14 cellular contexts compared by ENCODE assay signal in the genomic region with DNA sequence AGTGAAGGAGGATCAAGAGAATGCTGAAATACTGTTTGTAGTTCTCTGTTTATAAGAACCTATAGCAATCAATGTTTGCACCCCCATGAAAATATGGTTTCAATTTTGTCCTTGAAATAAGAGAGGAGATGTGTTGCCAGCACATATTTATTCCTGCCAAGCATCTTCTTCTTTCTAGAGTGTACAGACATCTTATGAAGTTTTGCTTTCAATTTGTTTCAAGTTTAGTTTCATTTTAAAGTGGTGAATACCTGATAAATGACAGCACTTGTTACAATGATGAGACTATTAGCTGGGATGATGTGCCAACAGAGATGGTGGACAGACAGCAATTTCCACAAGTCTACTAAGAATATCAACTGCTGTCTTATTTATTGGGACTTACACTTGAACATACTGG. TPM values are rescaled to one million over a fixed set of nuclear protein-coding genes. Genes with fewer than 3 reads are reported as not detected.
DNase-seq lines count a peak whose midpoint lies in the region; ATAC-seq and TF ChIP-seq lines count a peak whose summit lies in the region.
"Had no signal": no experiment of that assay in that cellular context is flagged by ENCODE, and none has a peak within 500 bp of the region (broad histone marks: within the 10 kb centered on the region; RNA-seq: fewer than 3 reads in every experiment).

No MANE protein-coding gene starts in this region.

- H3K4me3 Mint-ChIP-seq in activated T-helper 2 cell treated with anti-CD3 and anti-CD28 coated beads, Interferon-gamma antibody, Interleukin-2, Interleukin-4, amounts not matched to agents 10 μg/mL and 5 μg/mL and 100 μg/mL, durations not matched to agents 14 hours and 24 hours and 36 hours (ENCODE audit: low read depth), result peak overlapping the region; percentile 19
- H3K4me3 Mint-ChIP-seq in activated CD4-positive, alpha-beta T cell treated with anti-CD3 and anti-CD28 coated beads, Interleukin-2, amount 10 ng/mL, durations not matched to agents 7 days and 5 days, result no peak overlapping the region
- H3K4me3 Mint-ChIP-seq: brain; neural crest cell; stimulated activated naive CD8-positive, alpha-beta T cell treated with anti-CD3 and anti-CD28 coated beads, Interleukin-15, Interleukin-2, amounts not matched to agents 100 ng/mL and 50 ng/mL, for 24 hours had no signal

- no peaks in the 10 kb centered on the region for H3K4me1 ChIP-seq in psoas muscle
- H3K4me1 ChIP-seq: esophagus muscularis mucosa had no signal

- TF ChIP-seq CTCF in psoas muscle (IDR thresholded peaks at IDR 0.05), result no peak

- intact Hi-C loops in activated T-helper 2 cell treated with anti-CD3 and anti-CD28 coated beads, Interferon-gamma antibody, Interleukin-2, Interleukin-4, amounts not matched to agents 10 μg/mL and 5 μg/mL and 100 μg/mL, durations not matched to agents 14 hours and 24 hours and 36 hours (cut with micrococcal nuclease), result loop anchor here (5.0 kb wide), 1 partner anchor 37 kb away; no protein-coding TSS in a partner anchor
- intact Hi-C loops in psoas muscle (cut with DNase I), result no loop called here

- H3K36me3 Mint-ChIP-seq in activated T-helper 2 cell treated with anti-CD3 and anti-CD28 coated beads, Interferon-gamma antibody, Interleukin-2, Interleukin-4, amounts not matched to agents 10 μg/mL and 5 μg/mL and 100 μg/mL, durations not matched to agents 14 hours and 24 hours and 36 hours (ENCODE audit: low read depth), result no peaks in the 10 kb centered on the region
- H3K36me3 Mint-ChIP-seq in activated CD4-positive, alpha-beta T cell treated with anti-CD3 and anti-CD28 coated beads, Interleukin-2, amount 10 ng/mL, durations not matched to agents 7 days and 5 days (ENCODE audit: low read depth), result no peaks in the 10 kb centered on the region
- H3K36me3 Mint-ChIP-seq: brain had no signal

- CTCF ChIA-PET in activated CD4-positive, alpha-beta T cell treated with anti-CD3 and anti-CD28 coated beads, Interleukin-2, amount 10 ng/mL, durations not matched to agents 7 days and 5 days (lab: Charles Lee), result no interaction called here

- H3K9me3 Mint-ChIP-seq in activated T-helper 2 cell treated with anti-CD3 and anti-CD28 coated beads, Interferon-gamma antibody, Interleukin-2, Interleukin-4, amounts not matched to agents 10 μg/mL and 5 μg/mL and 100 μg/mL, durations not matched to agents 14 hours and 24 hours and 36 hours, result no peaks in the 10 kb centered on the region
- no peaks in the 10 kb centered on the region for H3K9me3 Mint-ChIP-seq in activated CD4-positive, alpha-beta T cell treated with anti-CD3 and anti-CD28 coated beads, Interleukin-2, amount 10 ng/mL, durations not matched to agents 7 days and 5 days
- H3K9me3 Mint-ChIP-seq: brain; neural crest cell; stimulated activated naive CD8-positive, alpha-beta T cell treated with anti-CD3 and anti-CD28 coated beads, Interleukin-15, Interleukin-2, amounts not matched to agents 100 ng/mL and 50 ng/mL, for 24 hours had no signal

- POLR2A ChIA-PET in activated CD4-positive, alpha-beta T cell treated with anti-CD3 and anti-CD28 coated beads, Interleukin-2, amount 10 ng/mL, durations not matched to agents 7 days and 5 days (lab: Charles Lee), result no interaction called here

- ATAC-seq in GM18867 (IDR thresholded peaks at IDR 0.05; ENCODE audit: unreplicated experiment), result peak; percentile 97
- peak; percentile 88 for ATAC-seq in GM21529 (IDR thresholded peaks at IDR 0.05; ENCODE audit: unreplicated experiment)
- ATAC-seq in HG03135 (IDR thresholded peaks at IDR 0.05; ENCODE audit: unreplicated experiment), result peak; percentile 81
- no peak for ATAC-seq in psoas muscle

- H3K27me3 Mint-ChIP-seq in activated T-helper 2 cell treated with anti-CD3 and anti-CD28 coated beads, Interferon-gamma antibody, Interleukin-2, Interleukin-4, amounts not matched to agents 10 μg/mL and 5 μg/mL and 100 μg/mL, durations not matched to agents 14 hours and 24 hours and 36 hours (ENCODE audit: low read depth), result peaks cover 4% of the 10 kb centered on the region
- peaks cover 4% of the 10 kb centered on the region for H3K27me3 Mint-ChIP-seq in activated CD4-positive, alpha-beta T cell treated with anti-CD3 and anti-CD28 coated beads, Interleukin-2, amount 10 ng/mL, durations not matched to agents 7 days and 5 days
- H3K27me3 Mint-ChIP-seq: stimulated activated naive CD8-positive, alpha-beta T cell treated with anti-CD3 and anti-CD28 coated beads, Interleukin-15, Interleukin-2, amounts not matched to agents 100 ng/mL and 50 ng/mL, for 24 hours had no signal

- DNase-seq in activated T-helper 2 cell treated with anti-CD3 and anti-CD28 coated beads, Interferon-gamma antibody, Interleukin-2, Interleukin-4, amounts not matched to agents 10 μg/mL and 5 μg/mL and 100 μg/mL, durations not matched to agents 14 hours and 24 hours and 36 hours (ENCODE audit: low spot score), result no peak
- DNase-seq in psoas muscle (no peak), COLO829 (ENCODE audit: low spot score) (no peak), cortex of kidney (lab: John Stamatoyannopoulos, UW) (no peak)
- no peak for DNase-seq in activated CD4-positive, alpha-beta T cell treated with anti-CD3 and anti-CD28 coated beads, Interleukin-2, amount 10 ng/mL, durations not matched to agents 7 days and 5 days
- DNase-seq: activated CD8-positive, alpha-beta memory T cell treated with anti-CD3 and anti-CD28 coated beads, Interleukin-2, amount 50 U/mL, for 4 hours; kidney glomerular epithelial cell had no signal

- no peak overlapping the region for H3K27ac Mint-ChIP-seq in activated T-helper 2 cell treated with anti-CD3 and anti-CD28 coated beads, Interferon-gamma antibody, Interleukin-2, Interleukin-4, amounts not matched to agents 10 μg/mL and 5 μg/mL and 100 μg/mL, durations not matched to agents 14 hours and 24 hours and 36 hours
- no peak overlapping the region for H3K27ac Mint-ChIP-seq in activated CD4-positive, alpha-beta T cell treated with anti-CD3 and anti-CD28 coated beads, Interleukin-2, amount 10 ng/mL, durations not matched to agents 7 days and 5 days
- H3K27ac Mint-ChIP-seq: brain; stimulated activated naive CD8-positive, alpha-beta T cell treated with anti-CD3 and anti-CD28 coated beads, Interleukin-15, Interleukin-2, amounts not matched to agents 100 ng/mL and 50 ng/mL, for 24 hours had no signal

- H3K27me3 ChIP-seq in psoas muscle (ENCODE audit: insufficient read depth in 3 of 3, low read length in 2 of 3), result no peaks in the 10 kb centered on the region
- H3K27me3 ChIP-seq: esophagus muscularis mucosa had no signal

- H3K4me3 ChIP-seq in psoas muscle, result no peak overlapping the region
- H3K4me3 ChIP-seq: esophagus muscularis mucosa had no signal

- no peak overlapping the region for H3K27ac ChIP-seq in psoas muscle
- H3K27ac ChIP-seq: esophagus muscularis mucosa had no signal

- H3K4me1 Mint-ChIP-seq in activated T-helper 2 cell treated with anti-CD3 and anti-CD28 coated beads, Interferon-gamma antibody, Interleukin-2, Interleukin-4, amounts not matched to agents 10 μg/mL and 5 μg/mL and 100 μg/mL, durations not matched to agents 14 hours and 24 hours and 36 hours (ENCODE audit: low read depth), result peaks cover 14% of the 10 kb centered on the region
- peaks cover 11% of the 10 kb centered on the region for H3K4me1 Mint-ChIP-seq in activated CD4-positive, alpha-beta T cell treated with anti-CD3 and anti-CD28 coated beads, Interleukin-2, amount 10 ng/mL, durations not matched to agents 7 days and 5 days
- H3K4me1 Mint-ChIP-seq: brain had no signal

- H3K36me3 ChIP-seq in psoas muscle (ENCODE audit: insufficient read depth in 1 of 2, low read depth in 1 of 2), result no peaks in the 10 kb centered on the region
- H3K36me3 ChIP-seq: esophagus muscularis mucosa had no signal

- no peaks in the 10 kb centered on the region for H3K9me3 ChIP-seq in psoas muscle
- H3K9me3 ChIP-seq: esophagus muscularis mucosa had no signal

RNA-seq across cellular contexts. Expression of a gene that starts 39.2 kb away (rescaled TPM):
- 54.7 and 54.8 TPM in 2 replicates for total RNA-seq in activated T-helper 2 cell treated with anti-CD3 and anti-CD28 coated beads, Interferon-gamma antibody, Interleukin-2, Interleukin-4, amounts not matched to agents 10 μg/mL and 5 μg/mL and 100 μg/mL, durations not matched to agents 14 hours and 24 hours and 36 hours
- 1 to 10 TPM; 1.3 to 7.4 (median 2.0) TPM for total RNA-seq in psoas muscle
- polyA plus RNA-seq in psoas muscle, result 10 to 100 TPM in 1 of 3 donors, 1 to 10 TPM in 2; 5.1 to 31.1 (median 6.2) TPM
- 10 to 100 TPM; 48.5 to 58.9 TPM for total RNA-seq in activated CD4-positive, alpha-beta T cell treated with anti-CD3 and anti-CD28 coated beads, Interleukin-2, amount 10 ng/mL, durations not matched to agents 7 days and 5 days

Comparison
In these comparisons a context has a peak if more than half of its experiments do, and no peak if none do; other contexts are left out.
1. ATAC-seq: peak in GM18867 (single experiment), GM21529 (single experiment) and HG03135 (single experiment); none in psoas muscle (0 of 4).